23 cellular contexts compared by ENCODE assay signal in genomic region chr4:41561241-41561640, GRCh38.
"Had no signal": no experiment of that assay in that cellular context is flagged by ENCODE, and none has a peak within 500 bp of the region (broad histone marks: within the 10 kb centered on the region; RNA-seq: fewer than 3 reads in every experiment).

No MANE protein-coding gene starts in this region.

- H3K4me1 Mint-ChIP-seq: central memory CD8-positive, alpha-beta T cell; memory B cell; naive B cell had no signal

- H3K4me1 ChIP-seq: foreskin keratinocyte, left lung, parathyroid adenoma, stomach, thyroid gland had no signal

- DNase-seq: endodermal cell; erythroblast; foreskin keratinocyte; head of caudate nucleus; kidney glomerular epithelial cell; left lung; lower lobe of right lung; midbrain; naive B cell; psoas muscle; sigmoid colon; small intestine; stimulated activated CD4-positive, alpha-beta T cell treated with anti-CD3 and anti-CD28 coated beads, Interleukin-12 subunit alpha, Interleukin-12 subunit beta, amount 100 ng/mL, for 4 hours; stimulated activated naive CD4-positive, alpha-beta T cell; stomach; substantia nigra; thyroid gland had no signal

- H3K4me3 Mint-ChIP-seq: central memory CD8-positive, alpha-beta T cell; dendritic cell treated with granulocyte-macrophage colony-stimulating factor and Interleukin-4, amounts not matched to agents 40 ng/mL and 50 ng/mL, for 4 days; endodermal cell; memory B cell; naive B cell; type B pancreatic cell had no signal

- H3K4me3 ChIP-seq: hepatocyte, left lung, lower lobe of right lung, psoas muscle, sigmoid colon, stomach, thyroid gland had no signal

- H3K27ac Mint-ChIP-seq: dendritic cell treated with granulocyte-macrophage colony-stimulating factor and Interleukin-4, amounts not matched to agents 40 ng/mL and 50 ng/mL, for 4 days; endodermal cell; memory B cell; naive B cell; type B pancreatic cell had no signal

- H3K27me3 ChIP-seq: left lung, sigmoid colon, stomach, thyroid gland had no signal

- H3K36me3 Mint-ChIP-seq: memory B cell, naive B cell, type B pancreatic cell had no signal

- H2AFZ ChIP-seq: hepatocyte, parathyroid adenoma had no signal

- H3K4me2 ChIP-seq: hepatocyte had no signal

- H3K27me3 Mint-ChIP-seq: central memory CD8-positive, alpha-beta T cell; memory B cell had no signal

- H3K9ac ChIP-seq: parathyroid adenoma had no signal

- H3K9me3 Mint-ChIP-seq: central memory CD8-positive, alpha-beta T cell; dendritic cell treated with granulocyte-macrophage colony-stimulating factor and Interleukin-4, amounts not matched to agents 40 ng/mL and 50 ng/mL, for 4 days; endodermal cell; memory B cell; type B pancreatic cell had no signal

- H3K27ac ChIP-seq: foreskin keratinocyte, hepatocyte, left lung, lower lobe of right lung, parathyroid adenoma, psoas muscle, sigmoid colon, stomach, thyroid gland had no signal

- ATAC-seq: foreskin keratinocyte, left lung, lower lobe of right lung, psoas muscle had no signal

- H3K36me3 ChIP-seq: left lung, lower lobe of right lung, sigmoid colon, stomach, thyroid gland had no signal

- H3K9me3 ChIP-seq: left lung, lower lobe of right lung, psoas muscle, sigmoid colon, stomach, thyroid gland had no signal
